In the genomic region with DNA sequence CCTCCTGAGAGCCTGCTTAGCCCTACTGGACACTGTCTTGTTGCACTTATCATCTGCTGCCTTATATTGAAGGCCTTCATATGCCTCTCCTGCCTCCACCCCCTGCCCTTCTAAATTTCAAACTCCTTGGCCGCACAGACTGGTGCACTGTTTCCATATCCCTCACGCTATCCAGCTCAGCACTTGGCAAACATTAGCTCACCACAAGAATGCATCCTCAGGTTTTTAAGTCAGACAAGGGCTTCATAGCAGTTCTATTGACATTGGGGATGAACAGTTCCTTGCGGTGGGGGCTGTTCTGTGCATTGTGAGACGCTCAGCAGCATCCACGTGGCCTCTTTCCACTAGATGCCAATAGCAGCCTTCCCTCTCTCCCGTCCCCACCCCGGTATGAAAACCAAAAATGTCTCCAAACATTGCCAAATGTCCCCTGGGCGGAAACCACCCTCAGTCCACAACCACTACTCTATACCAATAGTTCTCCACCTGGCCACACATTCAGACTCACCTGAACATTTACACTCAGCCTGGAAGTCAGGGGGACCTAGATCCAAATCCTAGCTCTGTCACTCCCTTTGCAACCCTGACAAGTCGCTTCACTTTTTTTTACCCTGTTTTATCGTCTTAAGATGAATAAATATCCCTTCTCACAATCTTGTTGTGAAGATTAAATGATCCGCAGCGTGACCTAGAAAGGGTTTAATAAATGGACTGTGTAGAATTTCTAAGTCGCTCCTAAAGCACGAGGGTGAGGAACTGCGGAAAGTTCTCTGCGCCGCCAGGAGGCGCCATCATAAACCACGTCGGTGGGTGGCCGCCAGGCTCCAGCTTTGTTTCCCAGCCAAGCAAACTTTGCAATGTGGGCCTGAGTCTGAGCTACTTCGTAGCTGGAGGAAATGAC, we compare ENCODE assay signal across 2 cellular contexts.
A peak's percentile ranks its signal among the peaks of the same experiment; 100 is the strongest.
TF ChIP-seq lines count a peak whose summit lies in the region.

No MANE protein-coding gene starts in this region.

TF ChIP-seq in Ishikawa, 13 proteins besides CTCF, POLR2A, EP300 and RAD21:
- TF ChIP-seq TCF12 (IDR thresholded peaks at IDR 0.05; ENCODE audit: low read depth), result no peak
- no peak for TF ChIP-seq CREB1 (IDR thresholded peaks at IDR 0.05; ENCODE audit: low read depth)
- TF ChIP-seq TEAD4 (IDR thresholded peaks at IDR 0.05), result no peak
- no peak for TF ChIP-seq TAF1 (IDR thresholded peaks at IDR 0.05; ENCODE audit: low read depth)
- TF ChIP-seq EGR1 (IDR thresholded peaks at IDR 0.05), result no peak
- no peak for TF ChIP-seq ZBTB7A (IDR thresholded peaks at IDR 0.05; ENCODE audit: low read depth)
- TF ChIP-seq, protein P1, sequence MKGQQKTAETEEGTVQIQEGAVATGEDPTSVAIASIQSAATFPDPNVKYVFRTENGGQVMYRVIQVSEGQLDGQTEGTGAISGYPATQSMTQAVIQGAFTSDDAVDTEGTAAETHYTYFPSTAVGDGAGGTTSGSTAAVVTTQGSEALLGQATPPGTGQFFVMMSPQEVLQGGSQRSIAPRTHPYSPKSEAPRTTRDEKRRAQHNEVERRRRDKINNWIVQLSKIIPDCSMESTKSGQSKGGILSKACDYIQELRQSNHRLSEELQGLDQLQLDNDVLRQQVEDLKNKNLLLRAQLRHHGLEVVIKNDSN (IDR thresholded peaks at IDR 0.05), result no peak
- TF ChIP-seq CEBPB (IDR thresholded peaks at IDR 0.05), result no peak
- TF ChIP-seq YY1 (IDR thresholded peaks at IDR 0.05; ENCODE audit: low read depth), result no peak
- no peak for TF ChIP-seq MAX (IDR thresholded peaks at IDR 0.05)
- no peak for TF ChIP-seq NFIC (IDR thresholded peaks at IDR 0.05)
- TF ChIP-seq, protein P2, sequence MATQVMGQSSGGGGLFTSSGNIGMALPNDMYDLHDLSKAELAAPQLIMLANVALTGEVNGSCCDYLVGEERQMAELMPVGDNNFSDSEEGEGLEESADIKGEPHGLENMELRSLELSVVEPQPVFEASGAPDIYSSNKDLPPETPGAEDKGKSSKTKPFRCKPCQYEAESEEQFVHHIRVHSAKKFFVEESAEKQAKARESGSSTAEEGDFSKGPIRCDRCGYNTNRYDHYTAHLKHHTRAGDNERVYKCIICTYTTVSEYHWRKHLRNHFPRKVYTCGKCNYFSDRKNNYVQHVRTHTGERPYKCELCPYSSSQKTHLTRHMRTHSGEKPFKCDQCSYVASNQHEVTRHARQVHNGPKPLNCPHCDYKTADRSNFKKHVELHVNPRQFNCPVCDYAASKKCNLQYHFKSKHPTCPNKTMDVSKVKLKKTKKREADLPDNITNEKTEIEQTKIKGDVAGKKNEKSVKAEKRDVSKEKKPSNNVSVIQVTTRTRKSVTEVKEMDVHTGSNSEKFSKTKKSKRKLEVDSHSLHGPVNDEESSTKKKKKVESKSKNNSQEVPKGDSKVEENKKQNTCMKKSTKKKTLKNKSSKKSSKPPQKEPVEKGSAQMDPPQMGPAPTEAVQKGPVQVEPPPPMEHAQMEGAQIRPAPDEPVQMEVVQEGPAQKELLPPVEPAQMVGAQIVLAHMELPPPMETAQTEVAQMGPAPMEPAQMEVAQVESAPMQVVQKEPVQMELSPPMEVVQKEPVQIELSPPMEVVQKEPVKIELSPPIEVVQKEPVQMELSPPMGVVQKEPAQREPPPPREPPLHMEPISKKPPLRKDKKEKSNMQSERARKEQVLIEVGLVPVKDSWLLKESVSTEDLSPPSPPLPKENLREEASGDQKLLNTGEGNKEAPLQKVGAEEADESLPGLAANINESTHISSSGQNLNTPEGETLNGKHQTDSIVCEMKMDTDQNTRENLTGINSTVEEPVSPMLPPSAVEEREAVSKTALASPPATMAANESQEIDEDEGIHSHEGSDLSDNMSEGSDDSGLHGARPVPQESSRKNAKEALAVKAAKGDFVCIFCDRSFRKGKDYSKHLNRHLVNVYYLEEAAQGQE (IDR thresholded peaks at IDR 0.05; ENCODE audit: low read depth), result no peak
- TF ChIP-seq FOXM1 (IDR thresholded peaks at IDR 0.05; ENCODE audit: borderline replicate concordance, low read depth), result no peak
TF ChIP-seq in Ishikawa: peak in this region for 0.

TF ChIP-seq in HepG2, 621 proteins besides CTCF, POLR2A, EP300 and RAD21:
- peak; percentile 43 for TF ChIP-seq SMC3 (IDR thresholded peaks at IDR 0.05; ENCODE audit: low read length)
- no peak for TF ChIP-seq ZNF432 (CRISPR knock-in tag; IDR thresholded peaks at IDR 0.05; ENCODE audit: borderline replicate concordance)
- TF ChIP-seq ZBTB46 (CRISPR knock-in tag; IDR thresholded peaks at IDR 0.05; ENCODE audit: borderline replicate concordance), result no peak
- no peak for TF ChIP-seq GTF3A (CRISPR knock-in tag; conservative IDR thresholded peaks at IDR 0.05)
- TF ChIP-seq ZFYVE20 (CRISPR knock-in tag; IDR thresholded peaks at IDR 0.05; ENCODE audit: borderline replicate concordance, low read depth), result no peak
- TF ChIP-seq STAG1 (CRISPR knock-in tag; IDR thresholded peaks at IDR 0.05), result peak; percentile 42
- TF ChIP-seq, protein P3, sequence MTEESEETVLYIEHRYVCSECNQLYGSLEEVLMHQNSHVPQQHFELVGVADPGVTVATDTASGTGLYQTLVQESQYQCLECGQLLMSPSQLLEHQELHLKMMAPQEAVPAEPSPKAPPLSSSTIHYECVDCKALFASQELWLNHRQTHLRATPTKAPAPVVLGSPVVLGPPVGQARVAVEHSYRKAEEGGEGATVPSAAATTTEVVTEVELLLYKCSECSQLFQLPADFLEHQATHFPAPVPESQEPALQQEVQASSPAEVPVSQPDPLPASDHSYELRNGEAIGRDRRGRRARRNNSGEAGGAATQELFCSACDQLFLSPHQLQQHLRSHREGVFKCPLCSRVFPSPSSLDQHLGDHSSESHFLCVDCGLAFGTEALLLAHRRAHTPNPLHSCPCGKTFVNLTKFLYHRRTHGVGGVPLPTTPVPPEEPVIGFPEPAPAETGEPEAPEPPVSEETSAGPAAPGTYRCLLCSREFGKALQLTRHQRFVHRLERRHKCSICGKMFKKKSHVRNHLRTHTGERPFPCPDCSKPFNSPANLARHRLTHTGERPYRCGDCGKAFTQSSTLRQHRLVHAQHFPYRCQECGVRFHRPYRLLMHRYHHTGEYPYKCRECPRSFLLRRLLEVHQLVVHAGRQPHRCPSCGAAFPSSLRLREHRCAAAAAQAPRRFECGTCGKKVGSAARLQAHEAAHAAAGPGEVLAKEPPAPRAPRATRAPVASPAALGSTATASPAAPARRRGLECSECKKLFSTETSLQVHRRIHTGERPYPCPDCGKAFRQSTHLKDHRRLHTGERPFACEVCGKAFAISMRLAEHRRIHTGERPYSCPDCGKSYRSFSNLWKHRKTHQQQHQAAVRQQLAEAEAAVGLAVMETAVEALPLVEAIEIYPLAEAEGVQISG (CRISPR knock-in tag; IDR thresholded peaks at IDR 0.05), result 0 out of 2 replicates have a peak, but pooled peaks have one; percentile 31
- peak; percentile 63 for TF ChIP-seq XRCC5 (optimal IDR thresholded peaks at IDR 0.05; ENCODE audit: low read length)
